10 cellular contexts compared by ENCODE assay signal in genomic region chr3:123602325-123602724, GRCh38. TPM values are rescaled to one million over a fixed set of nuclear protein-coding genes. Genes with fewer than 3 reads are reported as not detected.
DNase-seq lines count a peak whose midpoint lies in the region; ATAC-seq, FAIRE-seq and TF ChIP-seq lines count a peak whose summit lies in the region.
"Had no signal": no experiment of that assay in that cellular context is flagged by ENCODE, and none has a peak within 500 bp of the region (broad histone marks: within the 10 kb centered on the region; RNA-seq: fewer than 3 reads in every experiment).

No MANE protein-coding gene starts in this region.

- TF ChIP-seq POLR2A in H54 (IDR thresholded peaks at IDR 0.05; ENCODE audit: low read depth, low read length) (no peak), erythroblast (IDR thresholded peaks at IDR 0.05; ENCODE audit: low read length) (no peak)

- no peak overlapping the region for H3K9ac ChIP-seq in skeletal muscle satellite cell (ENCODE audit: low read depth, low read length)

- H3K36me3 Mint-ChIP-seq in T-helper 2 cell treated with Interferon-gamma antibody and Interleukin-4, amounts not matched to agents 5 μg/mL and 100 μg/mL, for 36 hours (ENCODE audit: low read depth), result no peaks in the 10 kb centered on the region

- intact Hi-C loops in Panc1 (cut with micrococcal nuclease; ENCODE audit: unreplicated experiment), result no loop called here

- POLR2A ChIA-PET in Panc1 (lab: Charles Lee), result interaction anchor here (0.9 kb wide), 1 partner anchor 15 kb away, joined by 4 read pairs; no protein-coding TSS in a partner anchor

- peak; percentile 94 for FAIRE-seq in H54 (lab: Jason Lieb, UNC)

- H3K27ac Mint-ChIP-seq in T-helper 2 cell treated with Interferon-gamma antibody and Interleukin-4, amounts not matched to agents 5 μg/mL and 100 μg/mL, for 36 hours, result no peak overlapping the region

- no peaks in the 10 kb centered on the region for H3K9me3 Mint-ChIP-seq in T-helper 2 cell treated with Interferon-gamma antibody and Interleukin-4, amounts not matched to agents 5 μg/mL and 100 μg/mL, for 36 hours
- H3K9me3 Mint-ChIP-seq: central memory CD8-positive, alpha-beta T cell had no signal

- no peaks in the 10 kb centered on the region for H3K27me3 ChIP-seq in Panc1 (ENCODE audit: control insufficient read depth, insufficient read depth, low read length)
- no peaks in the 10 kb centered on the region for H3K27me3 ChIP-seq in skeletal muscle satellite cell (ENCODE audit: control insufficient read depth, insufficient read depth, low read length)

- ATAC-seq in Panc1 (peak; percentile 62; the same call in 1 of the 2 replicates), GM18502 (IDR thresholded peaks at IDR 0.05; ENCODE audit: poor library complexity, unreplicated experiment) (no peak), GM18873 (IDR thresholded peaks at IDR 0.05; ENCODE audit: low FRiP score, unreplicated experiment) (no peak)

- H3K4me2 ChIP-seq in skeletal muscle satellite cell (ENCODE audit: low read length), result peak overlapping the region; percentile 37

- H3K4me3 ChIP-seq in Panc1 (ENCODE audit: low read depth in 2 of 2, low read length in 2 of 2) (no peak overlapping the region), skeletal muscle satellite cell (ENCODE audit: low read length) (no peak overlapping the region)

- H3K9me3 ChIP-seq in Panc1 (ENCODE audit: control insufficient read depth, insufficient read depth, low read depth, low read length) (no peaks in the 10 kb centered on the region), skeletal muscle satellite cell (replicated peaks; ENCODE audit: low read length) (no peaks in the 10 kb centered on the region)

- in situ Hi-C loops in Panc1 (cut with HindIII; ENCODE audit: low pct_unique_long_range_greater_than_20kb, low sequenced_read_pairs), result no loop called here

- H3K27me3 Mint-ChIP-seq in T-helper 2 cell treated with Interferon-gamma antibody and Interleukin-4, amounts not matched to agents 5 μg/mL and 100 μg/mL, for 36 hours (ENCODE audit: low read depth), result no peaks in the 10 kb centered on the region
- H3K27me3 Mint-ChIP-seq: central memory CD8-positive, alpha-beta T cell had no signal

- no peak for DNase-seq in H54 (ENCODE audit: insufficient read length, low spot score)
- peak; percentile 45 for DNase-seq in Panc1 (ENCODE audit: low read depth, low spot score)
- DNase-seq in erythroblast (lab: John Stamatoyannopoulos, UW), result peak; percentile 75 to 78
- DNase-seq in T-helper 2 cell treated with Interferon-gamma antibody and Interleukin-4, amounts not matched to agents 5 μg/mL and 100 μg/mL, for 36 hours (ENCODE audit: low spot score), result no peak
- DNase-seq: GF-D8, NCI-H2029 treated with DMSO at 0.1 percent for 48 hours had no signal

- peaks cover 53% of the 10 kb centered on the region for H3K4me1 ChIP-seq in Panc1 (ENCODE audit: control insufficient read depth, insufficient read depth, low read length)
- peaks cover 31% of the 10 kb centered on the region for H3K4me1 ChIP-seq in skeletal muscle satellite cell (ENCODE audit: control insufficient read depth, insufficient read depth, low read length)

- peak overlapping the region; percentile 49 for H3K27ac ChIP-seq in Panc1 (ENCODE audit: low read length)

- no peaks in the 10 kb centered on the region for H3K36me3 ChIP-seq in Panc1 (ENCODE audit: control insufficient read depth, insufficient read depth, low read length)
- no peaks in the 10 kb centered on the region for H3K36me3 ChIP-seq in skeletal muscle satellite cell (ENCODE audit: insufficient read depth, low read length)

- no peaks in the 10 kb centered on the region for H3K4me1 Mint-ChIP-seq in T-helper 2 cell treated with Interferon-gamma antibody and Interleukin-4, amounts not matched to agents 5 μg/mL and 100 μg/mL, for 36 hours (ENCODE audit: low read depth)
- H3K4me1 Mint-ChIP-seq: central memory CD8-positive, alpha-beta T cell had no signal

- BruUV-seq in Panc1 (replicated peaks; lab: Mats Ljungman, UMichigan), result no TSS peak

- H3K4me3 Mint-ChIP-seq in T-helper 2 cell treated with Interferon-gamma antibody and Interleukin-4, amounts not matched to agents 5 μg/mL and 100 μg/mL, for 36 hours, result no peak overlapping the region
- H3K4me3 Mint-ChIP-seq: central memory CD8-positive, alpha-beta T cell had no signal

- CTCF ChIA-PET in Panc1 (lab: Charles Lee), result interaction anchor here (0.6 kb wide), 1 partner anchor 40 kb away, joined by 3 read pairs; no protein-coding TSS in a partner anchor

- no peak for TF ChIP-seq CTCF in Panc1 (IDR thresholded peaks at IDR 0.05)

RNA-seq across cellular contexts. Expression of gene HACD2, which starts 17.5 kb away (rescaled TPM):
- total RNA-seq in Panc1 (2021; ENCODE audit: unreplicated experiment), result 58.6 TPM
- 19.4 TPM for polyA plus RNA-seq in Panc1 (2012; ENCODE audit: insufficient read length)
- total RNA-seq in skeletal muscle satellite cell (2012; rRNA removed), result 17.5 and 19.3 TPM in 2 replicates

Comparison
In these comparisons a context has a peak if more than half of its experiments do, and no peak if none do; other contexts are left out.
1. DNase-seq: peak in Panc1 (single experiment) and erythroblast (2 of 2); none in H54 (single experiment) and T-helper 2 cell treated with Interferon-gamma antibody and Interleukin-4, amounts not matched to agents 5 μg/mL and 100 μg/mL, for 36 hours (single experiment).